ENCODE assay signal across 27 cellular contexts in genomic region chr20:5511505-5511904, GRCh38.
"Had no signal": no experiment of that assay in that cellular context is flagged by ENCODE, and none has a peak within 500 bp of the region (broad histone marks: within the 10 kb centered on the region; RNA-seq: fewer than 3 reads in every experiment).

No MANE protein-coding gene starts in this region.

- H3K27me3 Mint-ChIP-seq: naive B cell; progenitor cell of endocrine pancreas; stimulated activated naive B cell treated with anti-CD40 and anti-IgM and Interleukin-4, amounts not matched to agents 10 μg/mL and 1 μg/mL and 100 μg/mL, for 72 hours; stimulated activated naive CD8-positive, alpha-beta T cell treated with anti-CD3 and anti-CD28 coated beads, Interleukin-15, Interleukin-2, amounts not matched to agents 100 ng/mL and 50 ng/mL, for 24 hours had no signal

- H3K9me3 Mint-ChIP-seq: immature natural killer cell; mesothelial cell of epicardium; nephron; neural crest cell; stimulated activated naive B cell treated with anti-CD40 and anti-IgM and Interleukin-4, amounts not matched to agents 10 μg/mL and 1 μg/mL and 100 μg/mL, for 72 hours; stimulated activated naive CD8-positive, alpha-beta T cell treated with anti-CD3 and anti-CD28 coated beads, Interleukin-15, Interleukin-2, amounts not matched to agents 100 ng/mL and 50 ng/mL, for 24 hours had no signal

- DNase-seq: hypothalamus; immature natural killer cell; kidney; left colon; left lung; lower lobe of right lung; mammary epithelial cell; mesenchymal stem cell; naive B cell; ovary; right lobe of liver; stimulated activated CD4-positive, alpha-beta T cell treated with anti-CD3 and anti-CD28 coated beads, Interleukin-1b, Interleukin-23, amount 100 ng/mL, for 48 hours; stimulated activated CD4-positive, alpha-beta T cell treated with anti-CD3 and anti-CD28 coated beads, Interleukin-2, amount 100 ng/mL, for 48 hours; stimulated activated CD4-positive, alpha-beta T cell treated with anti-CD3 and anti-CD28 coated beads, Interleukin-4, amount 100 ng/mL, for 4 hours; stimulated activated CD8-positive, alpha-beta memory T cell treated with anti-CD3 and anti-CD28 coated beads, Interleukin-4, amount 100 ng/mL, for 48 hours; stimulated activated naive B cell treated with anti-CD40 and anti-IgM and Interleukin-4, amounts not matched to agents 10 μg/mL and 1 μg/mL and 100 μg/mL, for 72 hours; substantia nigra; upper lobe of left lung had no signal

- H3K9me3 ChIP-seq: left lung, lower lobe of right lung, ovary, right atrium auricular region, right lobe of liver, tibial nerve, upper lobe of left lung, vagina had no signal

- ATAC-seq: left colon; left lung; lower lobe of right lung; stimulated activated naive B cell treated with anti-CD40 and anti-IgM and Interleukin-4, amounts not matched to agents 10 μg/mL and 1 μg/mL and 100 μg/mL, for 72 hours had no signal

- H3K4me3 Mint-ChIP-seq: immature natural killer cell; mesothelial cell of epicardium; naive B cell; nephron; neural crest cell; stimulated activated naive B cell treated with anti-CD40 and anti-IgM and Interleukin-4, amounts not matched to agents 10 μg/mL and 1 μg/mL and 100 μg/mL, for 72 hours; stimulated activated naive CD8-positive, alpha-beta T cell treated with anti-CD3 and anti-CD28 coated beads, Interleukin-15, Interleukin-2, amounts not matched to agents 100 ng/mL and 50 ng/mL, for 24 hours had no signal

- H3K4me1 ChIP-seq: left lung, lower lobe of right lung, right atrium auricular region, right lobe of liver, tibial nerve, upper lobe of left lung, vagina had no signal

- H3K27me3 ChIP-seq: left lung, ovary, right atrium auricular region, right lobe of liver, tibial nerve, upper lobe of left lung, vagina had no signal

- H3K27ac Mint-ChIP-seq: mesothelial cell of epicardium; nephron; stimulated activated naive B cell treated with anti-CD40 and anti-IgM and Interleukin-4, amounts not matched to agents 10 μg/mL and 1 μg/mL and 100 μg/mL, for 72 hours; stimulated activated naive CD8-positive, alpha-beta T cell treated with anti-CD3 and anti-CD28 coated beads, Interleukin-15, Interleukin-2, amounts not matched to agents 100 ng/mL and 50 ng/mL, for 24 hours had no signal

- H3K36me3 ChIP-seq: left lung, lower lobe of right lung, ovary, right atrium auricular region, right lobe of liver, tibial nerve, upper lobe of left lung, vagina had no signal

- H3K4me1 Mint-ChIP-seq: mesothelial cell of epicardium; naive B cell; nephron; neural crest cell; stimulated activated naive B cell treated with anti-CD40 and anti-IgM and Interleukin-4, amounts not matched to agents 10 μg/mL and 1 μg/mL and 100 μg/mL, for 72 hours had no signal

- H3K4me2 ChIP-seq: smooth muscle cell had no signal

- H3K4me3 ChIP-seq: left lung, lower lobe of right lung, ovary, right atrium auricular region, right lobe of liver, smooth muscle cell, tibial nerve, upper lobe of left lung, vagina had no signal

- H3K27ac ChIP-seq: left lung, lower lobe of right lung, ovary, right atrium auricular region, right lobe of liver, tibial nerve, upper lobe of left lung, vagina had no signal

- H3K36me3 Mint-ChIP-seq: mesothelial cell of epicardium, naive B cell had no signal
